ENCODE assay signal across 8 cellular contexts in the genomic region with DNA sequence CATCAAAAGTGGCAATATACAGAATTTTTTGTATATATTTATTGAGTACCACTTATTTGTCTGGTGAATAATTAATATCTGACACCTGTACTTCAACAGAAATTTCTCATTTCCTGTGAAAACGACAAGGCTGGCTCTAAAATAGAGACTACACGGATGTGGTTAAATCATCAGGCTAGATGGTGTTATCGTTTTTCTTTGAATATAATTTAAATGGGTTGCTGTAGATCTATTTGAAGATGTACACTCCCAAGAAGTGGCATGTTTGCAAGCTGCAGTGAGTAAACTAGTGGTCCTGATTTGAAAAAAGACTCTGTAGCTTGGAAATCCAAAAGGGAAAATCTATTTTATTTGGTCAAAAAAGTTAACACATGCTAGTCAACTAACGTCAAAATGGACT. TPM values are rescaled to one million over a fixed set of nuclear protein-coding genes. Genes with fewer than 3 reads are reported as not detected.
A peak's percentile ranks its signal among the peaks of the same experiment; 100 is the strongest.
DNase-seq lines count a peak whose midpoint lies in the region; ATAC-seq, FAIRE-seq and TF ChIP-seq lines count a peak whose summit lies in the region.

No MANE protein-coding gene starts in this region.

- no peak overlapping the region for H3K4me3 Mint-ChIP-seq in Calu3 (ENCODE audit: low read depth, unreplicated experiment)
- no peak overlapping the region for H3K4me3 Mint-ChIP-seq in chondrocyte (ENCODE audit: unreplicated experiment)

- TF ChIP-seq CTCF in Calu3 (IDR thresholded peaks at IDR 0.05; ENCODE audit: unreplicated experiment) (no peak), chondrocyte (IDR thresholded peaks at IDR 0.05) (no peak), gastroesophageal sphincter (IDR thresholded peaks at IDR 0.05) (no peak)

- CTCF ChIA-PET in Calu3 (lab: Charles Lee): no interaction called here

- peak overlapping the region in 1 of 2 donors; percentile 1 for H3K4me3 ChIP-seq in gastroesophageal sphincter

- no peak for FAIRE-seq in RCC 7860 (lab: Jason Lieb, UNC)

- peaks cover 2% of the 10 kb centered on the region for H3K9me3 Mint-ChIP-seq in Calu3 (ENCODE audit: low read depth, unreplicated experiment)
- no peaks in the 10 kb centered on the region for H3K9me3 Mint-ChIP-seq in chondrocyte (ENCODE audit: low read depth)

- H3K27me3 Mint-ChIP-seq in Calu3 (ENCODE audit: unreplicated experiment): no peaks in the 10 kb centered on the region
- H3K27me3 Mint-ChIP-seq in chondrocyte (ENCODE audit: low read depth): peaks cover 13% of the 10 kb centered on the region

- no peak for TF ChIP-seq EP300 in gastroesophageal sphincter (IDR thresholded peaks at IDR 0.05)

- H3K36me3 ChIP-seq in gastroesophageal sphincter: no peaks in the 10 kb centered on the region

- DNase-seq in Calu3 (no peak), RCC 7860 (ENCODE audit: low spot score) (no peak), chondrocyte (ENCODE audit: low spot score) (no peak)
- DNase-seq in central memory CD4-positive, alpha-beta T cell: peak; percentile 55

- no peaks in the 10 kb centered on the region for H3K27me3 ChIP-seq in gastroesophageal sphincter

- H3K27ac Mint-ChIP-seq in Calu3 (ENCODE audit: unreplicated experiment) (peak overlapping the region; percentile 51), chondrocyte (ENCODE audit: unreplicated experiment) (no peak overlapping the region)

- 46 to 67% methylated on average over 4 of the region's 4 CpGs for WGBS in gastroesophageal sphincter (ENCODE audit: low coverage in 1 of 2), 2 donors

- no peaks in the 10 kb centered on the region for H3K4me1 ChIP-seq in gastroesophageal sphincter

- peaks cover 7% of the 10 kb centered on the region for H3K4me1 Mint-ChIP-seq in Calu3 (ENCODE audit: low read depth, unreplicated experiment)
- H3K4me1 Mint-ChIP-seq in chondrocyte (ENCODE audit: low read depth): no peaks in the 10 kb centered on the region

- no peak overlapping the region for H3K27ac ChIP-seq in gastroesophageal sphincter

- no peak for TF ChIP-seq POLR2A in gastroesophageal sphincter (IDR thresholded peaks at IDR 0.05)

- H3K36me3 Mint-ChIP-seq in Calu3 (ENCODE audit: insufficient read depth, unreplicated experiment) (no peaks in the 10 kb centered on the region), chondrocyte (ENCODE audit: low read depth) (no peaks in the 10 kb centered on the region)

- H3K9me3 ChIP-seq in gastroesophageal sphincter: no peaks in the 10 kb centered on the region

- no TSS peak for BruUV-seq in Calu3 (replicated peaks; lab: Mats Ljungman, UMichigan)

- intact Hi-C loops in Calu3 (cut with micrococcal nuclease; ENCODE audit: unreplicated experiment): no loop called here

- ATAC-seq in GM19468 (IDR thresholded peaks at IDR 0.05; ENCODE audit: extremely low read depth, unreplicated experiment) (peak; percentile 73), HG03432 (IDR thresholded peaks at IDR 0.05; ENCODE audit: unreplicated experiment) (peak; percentile 69), esophagus mucosa (no peak), gastroesophageal sphincter (no peak)

RNA-seq across cellular contexts. Expression of a gene that starts 13.9 kb away (rescaled TPM):
- total RNA-seq in Calu3 (2022): not detected in 2 replicates
- 1.4 TPM for total RNA-seq in esophagus mucosa
- 0.42 TPM in 1 of 3 replicates, not detected in the others for total RNA-seq in chondrocyte
- total RNA-seq in gastroesophageal sphincter: 1 to 10 TPM; 1.1 to 3.9 (median 2.9) TPM

Comparison
In these comparisons a context has a peak if more than half of its experiments do, and no peak if none do; other contexts are left out.
1. ATAC-seq: peak in GM19468 (single experiment) and HG03432 (single experiment); none in esophagus mucosa (single experiment) and gastroesophageal sphincter (single experiment).